Comparison of ENCODE assay signal across 8 cellular contexts in the genomic region with DNA sequence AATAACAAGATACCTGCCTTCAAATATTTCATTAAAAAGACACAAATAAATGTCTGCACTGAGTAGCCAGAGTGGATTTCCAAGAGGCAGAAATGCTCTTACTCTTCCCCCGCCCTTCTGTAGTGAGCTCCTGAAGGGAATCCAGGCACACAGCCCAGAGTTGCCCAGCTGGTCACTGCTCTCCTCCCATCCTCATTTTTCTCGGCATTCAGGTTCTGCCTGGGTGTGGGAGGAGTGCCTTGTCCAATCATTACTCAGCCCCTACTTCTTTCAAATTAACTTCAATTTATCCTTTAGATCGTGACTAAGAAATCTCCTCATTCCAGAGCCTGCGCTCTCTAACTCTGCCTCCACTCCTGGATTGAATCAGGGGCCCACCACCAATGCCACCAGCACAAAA. TPM values are rescaled to one million over a fixed set of nuclear protein-coding genes. Genes with fewer than 3 reads are reported as not detected.
A peak's percentile ranks its signal among the peaks of the same experiment; 100 is the strongest.
DNase-seq lines count a peak whose midpoint lies in the region; ATAC-seq, FAIRE-seq and TF ChIP-seq lines count a peak whose summit lies in the region.

No MANE protein-coding gene starts in this region.

- TF ChIP-seq POLR2A in H54 (IDR thresholded peaks at IDR 0.05; ENCODE audit: low read depth, low read length), result no peak

- H3K27ac Mint-ChIP-seq in stimulated activated memory B cell treated with anti-CD40 and anti-IgM and Interleukin-4, amounts not matched to agents 10 μg/mL and 1 μg/mL and 100 μg/mL, for 72 hours, result peak overlapping the region; percentile 78

- 65% methylated on average over 4 of the region's 4 CpGs for WGBS in hepatocyte (ENCODE audit: low lambda C conversion rate, missing lambda C conversion rate)

- ATAC-seq in stimulated activated memory B cell treated with anti-CD40 and anti-IgM and Interleukin-4, amounts not matched to agents 10 μg/mL and 1 μg/mL and 100 μg/mL, for 72 hours, result no peak

- H3K9me3 ChIP-seq in hepatocyte (ENCODE audit: low read depth), result no peaks in the 10 kb centered on the region

- TF ChIP-seq CTCF in hepatocyte (IDR thresholded peaks at IDR 0.05; ENCODE audit: poor library complexity), result no peak

- peak; percentile 70 for DNase-seq in H54 (ENCODE audit: insufficient read length, low spot score)
- peak; percentile 92 for DNase-seq in astrocyte of the hippocampus (ENCODE audit: low read depth, low spot score)
- no peak for DNase-seq in hepatocyte (ENCODE audit: low spot score)
- DNase-seq in NCI-H1092 treated with DMSO at 0.1 percent for 48 hours (lab: John Stamatoyannopoulos, UW), result no peak
- DNase-seq in NCI-H1105 (lab: John Stamatoyannopoulos, UW), result no peak
- DNase-seq in NCI-H1105 treated with DMSO at 0.1 percent for 48 hours (lab: John Stamatoyannopoulos, UW), result no peak
- no peak for DNase-seq in NCI-H1694 (lab: John Stamatoyannopoulos, UW)

- no peaks in the 10 kb centered on the region for H3K27me3 ChIP-seq in hepatocyte

- H3K79me2 ChIP-seq in hepatocyte, result peaks cover 100% of the 10 kb centered on the region

- no peaks in the 10 kb centered on the region for H3K27me3 Mint-ChIP-seq in stimulated activated memory B cell treated with anti-CD40 and anti-IgM and Interleukin-4, amounts not matched to agents 10 μg/mL and 1 μg/mL and 100 μg/mL, for 72 hours

- H3K27ac ChIP-seq in hepatocyte, result peak overlapping the region; percentile 82

- H3K4me3 ChIP-seq in hepatocyte, result no peak overlapping the region

- H2AFZ ChIP-seq in hepatocyte, result no peak overlapping the region

- H3K4me1 Mint-ChIP-seq in stimulated activated memory B cell treated with anti-CD40 and anti-IgM and Interleukin-4, amounts not matched to agents 10 μg/mL and 1 μg/mL and 100 μg/mL, for 72 hours, result peaks cover 80% of the 10 kb centered on the region

- H3K4me1 ChIP-seq in hepatocyte (ENCODE audit: insufficient read depth), result peaks cover 48% of the 10 kb centered on the region

- H3K9me3 Mint-ChIP-seq in stimulated activated memory B cell treated with anti-CD40 and anti-IgM and Interleukin-4, amounts not matched to agents 10 μg/mL and 1 μg/mL and 100 μg/mL, for 72 hours, result no peaks in the 10 kb centered on the region

- H3K4me2 ChIP-seq in hepatocyte, result no peak overlapping the region

- H3K36me3 ChIP-seq in hepatocyte (replicated peaks; ENCODE audit: insufficient read depth, low read depth), result no peaks in the 10 kb centered on the region

- H3K4me3 Mint-ChIP-seq in stimulated activated memory B cell treated with anti-CD40 and anti-IgM and Interleukin-4, amounts not matched to agents 10 μg/mL and 1 μg/mL and 100 μg/mL, for 72 hours, result no peak overlapping the region

- FAIRE-seq in H54 (lab: Jason Lieb, UNC), result peak; percentile 98

- H3K9me2 ChIP-seq in hepatocyte (replicated peaks; ENCODE audit: insufficient read depth), result no peaks in the 10 kb centered on the region

- H4K20me1 ChIP-seq in hepatocyte (ENCODE audit: insufficient read depth, poor library complexity, severe bottlenecking), result peaks cover 82% of the 10 kb centered on the region

- H3K36me3 Mint-ChIP-seq in stimulated activated memory B cell treated with anti-CD40 and anti-IgM and Interleukin-4, amounts not matched to agents 10 μg/mL and 1 μg/mL and 100 μg/mL, for 72 hours, result peaks cover 25% of the 10 kb centered on the region

RNA-seq across cellular contexts. Expression of gene CCDC6, which starts 12.2 kb away (rescaled TPM):
- 44.8 and 49.8 TPM in 2 replicates for total RNA-seq in hepatocyte
- 22.3 and 23.7 TPM in 2 replicates for polyA plus RNA-seq in hepatocyte

Comparison
In these comparisons a context has a peak if more than half of its experiments do, and no peak if none do; other contexts are left out.
1. DNase-seq: peak in H54 (single experiment) and astrocyte of the hippocampus (single experiment); none in hepatocyte (single experiment), NCI-H1092 treated with DMSO at 0.1 percent for 48 hours (single experiment), NCI-H1105 (single experiment), NCI-H1105 treated with DMSO at 0.1 percent for 48 hours (single experiment) and NCI-H1694 (single experiment).